In genomic region chr2:127154396-127154795, GRCh38 we compare ENCODE assay signal across 26 cellular contexts. TPM values are rescaled to one million over a fixed set of nuclear protein-coding genes. Genes with fewer than 3 reads are reported as not detected.
A peak's percentile ranks its signal among the peaks of the same experiment; 100 is the strongest.
DNase-seq lines count a peak whose midpoint lies in the region; ATAC-seq, FAIRE-seq and TF ChIP-seq lines count a peak whose summit lies in the region.
"Had no signal": no experiment of that assay in that cellular context is flagged by ENCODE, and none has a peak within 500 bp of the region (broad histone marks: within the 10 kb centered on the region; RNA-seq: fewer than 3 reads in every experiment).

No MANE protein-coding gene starts in this region.

- H3K4me1 ChIP-seq in GM23248 (ENCODE audit: insufficient read depth): peaks cover 44% of the 10 kb centered on the region
- peaks cover 29% of the 10 kb centered on the region for H3K4me1 ChIP-seq in astrocyte (ENCODE audit: insufficient read depth, low read length)
- peaks cover 2 to 33% (median 25%) of the 10 kb centered on the region in 5 donors for H3K4me1 ChIP-seq in subcutaneous abdominal adipose tissue (ENCODE audit: control insufficient read depth in 5 of 5, insufficient read depth in 5 of 5, low read length in 5 of 5)
- H3K4me1 ChIP-seq in transverse colon: no peaks in the 10 kb centered on the region
- H3K4me1 ChIP-seq: ascending aorta, parathyroid adenoma had no signal

- H3K36me3 Mint-ChIP-seq in astrocyte (ENCODE audit: low read depth, unreplicated experiment): no peaks in the 10 kb centered on the region
- no peaks in the 10 kb centered on the region for H3K36me3 Mint-ChIP-seq in activated T-helper 17 cell treated with anti-CD3 and anti-CD28 coated beads, Interleukin-2, amount 50 U/mL, for 72 hours (ENCODE audit: low read depth)
- H3K36me3 Mint-ChIP-seq: activated naive CD4-positive, alpha-beta T cell treated with anti-CD3 and anti-CD28 coated beads, Interleukin-2, amount 50 U/mL, for 24 hours; natural killer cell treated with Interleukin-12 subunit alpha and Interleukin-12 subunit beta and Interleukin-15 and Interleukin-18, amount 100 ng/mL, for 72 hours had no signal

- WGBS in GM23248 (ENCODE audit: low coverage in 1 of 2, low lambda C conversion rate in 2 of 2, missing lambda C conversion rate in 2 of 2), 2 experiments: 61 to 73% methylated on average over 4 of the region's 4 CpGs
- 91 to 92% methylated on average over 2 to 4 of the region's 4 CpGs for WGBS in transverse colon (ENCODE audit: low coverage in 1 of 2), 2 donors

- H3K9me3 Mint-ChIP-seq in astrocyte (ENCODE audit: unreplicated experiment): peaks cover 4% of the 10 kb centered on the region
- H3K9me3 Mint-ChIP-seq in activated T-helper 17 cell treated with anti-CD3 and anti-CD28 coated beads, Interleukin-2, amount 50 U/mL, for 72 hours: no peaks in the 10 kb centered on the region
- H3K9me3 Mint-ChIP-seq: activated naive CD4-positive, alpha-beta T cell treated with anti-CD3 and anti-CD28 coated beads, Interleukin-2, amount 50 U/mL, for 24 hours; central memory CD8-positive, alpha-beta T cell; natural killer cell treated with Interleukin-12 subunit alpha and Interleukin-12 subunit beta and Interleukin-15 and Interleukin-18, amount 100 ng/mL, for 72 hours; stimulated activated naive CD8-positive, alpha-beta T cell treated with anti-CD3 and anti-CD28 coated beads, Interleukin-15, amount 100 ng/mL, for 72 hours; T-helper 2 cell treated with Interferon-gamma antibody and Interleukin-4, amounts not matched to agents 5 μg/mL and 100 μg/mL, for 36 hours had no signal

- no peak for TF ChIP-seq POLR2A in transverse colon (IDR thresholded peaks at IDR 0.05)

- H3K27ac Mint-ChIP-seq in astrocyte (ENCODE audit: unreplicated experiment): no peak overlapping the region
- H3K27ac Mint-ChIP-seq in activated T-helper 17 cell treated with anti-CD3 and anti-CD28 coated beads, Interleukin-2, amount 50 U/mL, for 72 hours: no peak overlapping the region
- H3K27ac Mint-ChIP-seq: activated CD4-positive, alpha-beta T cell treated with anti-CD3 and anti-CD28 coated beads, Interleukin-2, amount 10 ng/mL, durations not matched to agents 24 days and 14 days; activated naive CD4-positive, alpha-beta T cell treated with anti-CD3 and anti-CD28 coated beads, Interleukin-2, amount 50 U/mL, for 24 hours; natural killer cell treated with Interleukin-12 subunit alpha and Interleukin-12 subunit beta and Interleukin-15 and Interleukin-18, amount 100 ng/mL, for 72 hours; stimulated activated naive CD8-positive, alpha-beta T cell treated with anti-CD3 and anti-CD28 coated beads, Interleukin-15, amount 100 ng/mL, for 72 hours; T-helper 2 cell treated with Interferon-gamma antibody and Interleukin-4, amounts not matched to agents 5 μg/mL and 100 μg/mL, for 36 hours had no signal

- H3K27me3 ChIP-seq in GM23248 (replicated peaks; ENCODE audit: insufficient read depth) (no peaks in the 10 kb centered on the region), astrocyte (ENCODE audit: insufficient read depth, low read length) (no peaks in the 10 kb centered on the region), subcutaneous abdominal adipose tissue (ENCODE audit: control insufficient read depth in 5 of 5, insufficient read depth in 4 of 5, low read length in 5 of 5) (no peaks in the 10 kb centered on the region), transverse colon (no peaks in the 10 kb centered on the region)
- H3K27me3 ChIP-seq: ascending aorta had no signal

- no peaks in the 10 kb centered on the region for H3K9me2 ChIP-seq in GM23248 (ENCODE audit: insufficient read depth)

- intact Hi-C loops in transverse colon (cut with DNase I; ENCODE audit: low total_unique reads): no loop called here

- TF ChIP-seq EP300 in transverse colon (IDR thresholded peaks at IDR 0.05; ENCODE audit: low read depth): no peak

- H3K4me3 Mint-ChIP-seq in astrocyte (ENCODE audit: unreplicated experiment): no peak overlapping the region
- H3K4me3 Mint-ChIP-seq in activated T-helper 17 cell treated with anti-CD3 and anti-CD28 coated beads, Interleukin-2, amount 50 U/mL, for 72 hours: no peak overlapping the region
- H3K4me3 Mint-ChIP-seq: activated CD4-positive, alpha-beta T cell treated with anti-CD3 and anti-CD28 coated beads, Interleukin-2, amount 10 ng/mL, durations not matched to agents 24 days and 14 days; activated naive CD4-positive, alpha-beta T cell treated with anti-CD3 and anti-CD28 coated beads, Interleukin-2, amount 50 U/mL, for 24 hours; central memory CD8-positive, alpha-beta T cell; natural killer cell treated with Interleukin-12 subunit alpha and Interleukin-12 subunit beta and Interleukin-15 and Interleukin-18, amount 100 ng/mL, for 72 hours; stimulated activated naive CD8-positive, alpha-beta T cell treated with anti-CD3 and anti-CD28 coated beads, Interleukin-15, amount 100 ng/mL, for 72 hours; T-helper 2 cell treated with Interferon-gamma antibody and Interleukin-4, amounts not matched to agents 5 μg/mL and 100 μg/mL, for 36 hours had no signal

- H2AFZ ChIP-seq in GM23248: peak overlapping the region; percentile 50; the same call in 1 of the 2 replicates
- H2AFZ ChIP-seq in astrocyte (ENCODE audit: low read depth, low read length): peak overlapping the region; percentile 21
- H2AFZ ChIP-seq: parathyroid adenoma had no signal

- DNase-seq in GM23248: peak; percentile 28
- DNase-seq in astrocyte (ENCODE audit: low read depth): no peak
- DNase-seq in mesenteric fat pad (ENCODE audit: low spot score): peak; percentile 22
- no peak for DNase-seq in transverse colon
- DNase-seq in HUDEP-2 (lab: John Stamatoyannopoulos, UW; ENCODE audit: unreplicated experiment in 76 of 76): no peak
- DNase-seq: activated CD4-positive, alpha-beta T cell treated with anti-CD3 and anti-CD28 coated beads, Interleukin-2, amount 10 ng/mL, durations not matched to agents 24 days and 14 days; erythroblast; NCI-H1048; NCI-H1694 treated with DMSO at 0.1 percent for 48 hours; NCI-H2171 treated with DMSO at 0.1 percent for 48 hours; NCI-H526; stimulated activated naive CD8-positive, alpha-beta T cell treated with anti-CD3 and anti-CD28 coated beads, Interleukin-15, amount 100 ng/mL, for 72 hours had no signal

- in situ Hi-C loops in GM23248 (cut with MboI): no loop called here
- in situ Hi-C loops in transverse colon (cut with MboI; ENCODE audit: low pct_ligation_motif_present in 1 of 4, low pct_unique_long_range_greater_than_20kb in 1 of 4, low sequenced_read_pairs in 3 of 4): no loop called here

- no peaks in the 10 kb centered on the region for H3K9me3 ChIP-seq in GM23248 (ENCODE audit: low read depth)
- H3K9me3 ChIP-seq in astrocyte (ENCODE audit: insufficient read depth, low read depth, low read length): peaks cover 3% of the 10 kb centered on the region
- peaks cover 0 to 4% (median 0%) of the 10 kb centered on the region in 5 donors for H3K9me3 ChIP-seq in subcutaneous abdominal adipose tissue (ENCODE audit: control insufficient read depth in 5 of 5, low read length in 5 of 5)
- H3K9me3 ChIP-seq in transverse colon: peaks cover 0 to 4% of the 10 kb centered on the region in 2 donors
- H3K9me3 ChIP-seq: ascending aorta had no signal

- no peak for FAIRE-seq in astrocyte (lab: Jason Lieb, UNC)
- FAIRE-seq: GM12892, HepG2, islet of Langerhans had no signal

- H3K27me3 Mint-ChIP-seq in astrocyte (ENCODE audit: low read depth, unreplicated experiment): no peaks in the 10 kb centered on the region
- peaks cover 6% of the 10 kb centered on the region for H3K27me3 Mint-ChIP-seq in activated T-helper 17 cell treated with anti-CD3 and anti-CD28 coated beads, Interleukin-2, amount 50 U/mL, for 72 hours
- H3K27me3 Mint-ChIP-seq: activated naive CD4-positive, alpha-beta T cell treated with anti-CD3 and anti-CD28 coated beads, Interleukin-2, amount 50 U/mL, for 24 hours; stimulated activated naive CD8-positive, alpha-beta T cell treated with anti-CD3 and anti-CD28 coated beads, Interleukin-15, amount 100 ng/mL, for 72 hours had no signal

- H3K9ac ChIP-seq in GM23248 (peak overlapping the region; percentile 40), astrocyte (ENCODE audit: low read length) (peak overlapping the region; percentile 73), subcutaneous abdominal adipose tissue (ENCODE audit: low read length in 5 of 5) (no peak overlapping the region)
- H3K9ac ChIP-seq: parathyroid adenoma had no signal

- H3F3A ChIP-seq in GM23248 (ENCODE audit: insufficient read depth): peaks cover 41% of the 10 kb centered on the region

- no peak for TF ChIP-seq CTCF in astrocyte (IDR thresholded peaks at IDR 0.05; ENCODE audit: insufficient read depth, low read depth, low read length)
- no peak for TF ChIP-seq CTCF in transverse colon (IDR thresholded peaks at IDR 0.05)

- H3K4me3 ChIP-seq in GM23248 (no peak overlapping the region), astrocyte (ENCODE audit: insufficient read depth, low read depth, low read length) (no peak overlapping the region), subcutaneous abdominal adipose tissue (ENCODE audit: low read depth in 1 of 5, low read length in 5 of 5) (no peak overlapping the region), transverse colon (no peak overlapping the region)
- H3K4me3 ChIP-seq: ascending aorta had no signal

- peaks cover 32% of the 10 kb centered on the region for H3K4me1 Mint-ChIP-seq in astrocyte (ENCODE audit: low read depth, unreplicated experiment)
- H3K4me1 Mint-ChIP-seq in activated T-helper 17 cell treated with anti-CD3 and anti-CD28 coated beads, Interleukin-2, amount 50 U/mL, for 72 hours: no peaks in the 10 kb centered on the region
- H3K4me1 Mint-ChIP-seq: activated CD4-positive, alpha-beta T cell treated with anti-CD3 and anti-CD28 coated beads, Interleukin-2, amount 10 ng/mL, durations not matched to agents 24 days and 14 days; activated naive CD4-positive, alpha-beta T cell treated with anti-CD3 and anti-CD28 coated beads, Interleukin-2, amount 50 U/mL, for 24 hours; central memory CD8-positive, alpha-beta T cell; stimulated activated naive CD8-positive, alpha-beta T cell treated with anti-CD3 and anti-CD28 coated beads, Interleukin-15, amount 100 ng/mL, for 72 hours had no signal

- peak overlapping the region; percentile 75 for H3K27ac ChIP-seq in GM23248
- peak overlapping the region; percentile 85 for H3K27ac ChIP-seq in astrocyte (ENCODE audit: low read depth, low read length)
- H3K27ac ChIP-seq in subcutaneous abdominal adipose tissue (ENCODE audit: low read depth, low read length): peak overlapping the region; percentile 49
- H3K27ac ChIP-seq in transverse colon: peak overlapping the region in 2 of 4 donors; percentile 8 to 38
- H3K27ac ChIP-seq: ascending aorta, C4-2B, parathyroid adenoma, VCaP had no signal

- H4K20me1 ChIP-seq in GM23248 (ENCODE audit: insufficient read depth) (no peaks in the 10 kb centered on the region), astrocyte (ENCODE audit: insufficient read depth, low read length) (no peaks in the 10 kb centered on the region)

- H3K79me2 ChIP-seq in GM23248 (ENCODE audit: insufficient read depth) (no peaks in the 10 kb centered on the region), astrocyte (ENCODE audit: insufficient read depth, low read length) (no peaks in the 10 kb centered on the region)
- H3K79me2 ChIP-seq: parathyroid adenoma had no signal

- no peak for ATAC-seq in activated T-helper 17 cell treated with anti-CD3 and anti-CD28 coated beads, Interleukin-2, amount 50 U/mL, for 72 hours (replicated peaks)
- no peak for ATAC-seq in GM18907 (IDR thresholded peaks at IDR 0.05; ENCODE audit: unreplicated experiment)
- ATAC-seq: HepG2; natural killer cell treated with Interleukin-12 subunit alpha and Interleukin-12 subunit beta and Interleukin-15 and Interleukin-18, amount 100 ng/mL, for 72 hours; stimulated activated naive CD8-positive, alpha-beta T cell treated with anti-CD3 and anti-CD28 coated beads, Interleukin-15, amount 100 ng/mL, for 72 hours had no signal

- no peaks in the 10 kb centered on the region for H3K36me3 ChIP-seq in GM23248 (ENCODE audit: low read depth)
- no peaks in the 10 kb centered on the region for H3K36me3 ChIP-seq in astrocyte (ENCODE audit: insufficient read depth, low read length)
- no peaks in the 10 kb centered on the region for H3K36me3 ChIP-seq in subcutaneous abdominal adipose tissue (ENCODE audit: control insufficient read depth in 5 of 5, insufficient read depth in 5 of 5, low read length in 5 of 5)
- H3K36me3 ChIP-seq in transverse colon: no peaks in the 10 kb centered on the region
- H3K36me3 ChIP-seq: ascending aorta had no signal

- H3K4me2 ChIP-seq in GM23248 (ENCODE audit: unreplicated experiment) (peak overlapping the region; percentile 43), astrocyte (ENCODE audit: low read length) (peak overlapping the region; percentile 64)

RNA-seq across cellular contexts. Expression of gene BIN1, which starts 47.4 kb away (rescaled TPM):
- total RNA-seq in GM23248 (2014; rRNA removed; shearing (Covaris generic)): 33.0 and 33.1 TPM in 2 replicates
- 23.9 and 24.3 TPM in 2 replicates for polyA plus RNA-seq in GM23248 (2016; fragmentation: Nextera tagmentation; extraction: Ambion mirVana)
- total RNA-seq in astrocyte: 50.2 and 51.0 TPM in 2 replicates
- 87.0 TPM for total RNA-seq in mesenteric fat pad
- 100 to 1,000 TPM in 1 of 2 donors, 10 to 100 TPM in 1; 84.0 to 110 TPM for total RNA-seq in activated T-helper 17 cell treated with anti-CD3 and anti-CD28 coated beads, Interleukin-2, amount 50 U/mL, for 72 hours
- total RNA-seq in transverse colon: 10 to 100 TPM; 33.3 to 39.7 (median 38.4) TPM

Comparison
In these comparisons a context has a peak if more than half of its experiments do, and no peak if none do; other contexts are left out.
1. DNase-seq: peak in GM23248 (single experiment) and mesenteric fat pad (single experiment); none in astrocyte (single experiment), transverse colon (single experiment) and HUDEP-2 (0 of 76).
2. H3K9ac ChIP-seq: peak in GM23248 (single experiment) and astrocyte (single experiment); none in subcutaneous abdominal adipose tissue (0 of 5).